ENCODE assay signal across 13 cellular contexts in the genomic region with DNA sequence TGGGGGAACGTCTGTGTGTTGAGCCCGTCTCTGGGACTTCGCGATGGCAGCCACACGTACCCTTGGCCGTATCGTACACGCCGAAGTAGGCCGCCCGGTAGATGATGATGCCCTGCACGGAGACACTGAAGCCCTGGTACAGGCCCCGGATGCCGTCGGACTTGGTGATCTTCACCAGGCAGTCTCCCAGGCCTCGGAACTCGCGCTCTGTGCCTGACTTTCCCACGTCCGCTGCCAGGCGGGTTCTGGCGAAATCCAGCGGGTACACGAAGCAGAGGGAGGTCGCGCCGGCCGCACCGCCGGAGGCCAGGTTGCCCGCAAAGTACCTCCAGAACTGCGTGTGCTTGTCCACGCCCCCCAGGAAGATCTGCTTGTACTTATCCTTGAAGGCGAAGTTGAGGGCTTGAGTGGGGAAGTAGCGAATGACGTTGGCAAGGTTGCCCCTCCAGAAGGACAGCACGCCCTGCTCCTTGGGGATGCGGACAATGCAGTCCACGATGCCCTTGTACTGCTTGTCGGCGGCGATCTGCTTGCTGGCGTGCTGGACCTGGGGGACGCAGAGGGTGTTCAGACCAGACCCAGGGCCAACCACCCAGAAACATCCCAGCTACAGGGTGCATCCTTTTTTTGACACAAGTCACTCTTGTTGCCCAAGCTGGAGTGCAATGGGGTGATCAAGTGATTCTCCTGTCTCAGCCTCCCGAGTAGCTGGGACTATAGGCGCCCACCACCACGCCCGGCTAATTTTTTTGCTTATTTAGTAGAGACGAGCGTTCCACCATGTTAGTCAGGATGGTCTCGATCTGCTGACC. TPM values are rescaled to one million over a fixed set of nuclear protein-coding genes. Genes with fewer than 3 reads are reported as not detected.
DNase-seq lines count a peak whose midpoint lies in the region; ATAC-seq and TF ChIP-seq lines count a peak whose summit lies in the region.
"Had no signal": no experiment of that assay in that cellular context is flagged by ENCODE, and none has a peak within 500 bp of the region (broad histone marks: within the 10 kb centered on the region; RNA-seq: fewer than 3 reads in every experiment).

No MANE protein-coding gene starts in this region.

- intact Hi-C loops in adrenal gland (cut with DNase I), result no loop called here

- H3K4me1 Mint-ChIP-seq in HFFc6 (ENCODE audit: low read depth), result peaks cover 30% of the 10 kb centered on the region
- peaks cover 33 to 36% of the 10 kb centered on the region in 2 donors for H3K4me1 Mint-ChIP-seq in natural killer cell treated with Interleukin-12 subunit alpha and Interleukin-12 subunit beta and Interleukin-15 and Interleukin-18, amount 100 ng/mL, for 72 hours (ENCODE audit: low read depth in 2 of 2)

- no peaks in the 10 kb centered on the region for H3K9me3 ChIP-seq in BLaER1
- H3K9me3 ChIP-seq in adrenal gland (replicated peaks in 1 of 3), result no peaks in the 10 kb centered on the region
- H3K9me3 ChIP-seq: ascending aorta, uterus had no signal

- DNase-seq in HFFc6 (no peak), adrenal gland (peak in 6 of 7 donors; percentile 4 to 58 (median 19)), H4 (ENCODE audit: low spot score) (no peak), epidermal melanocyte (ENCODE audit: insufficient read length, low spot score) (no peak)
- no peak for DNase-seq in natural killer cell treated with Interleukin-12 subunit alpha and Interleukin-12 subunit beta and Interleukin-15 and Interleukin-18, amount 100 ng/mL, for 72 hours (ENCODE audit: low spot score)
- DNase-seq: DMS79; NCI-H446 treated with DMSO at 0.1 percent for 48 hours; stimulated activated CD4-positive, alpha-beta T cell treated with anti-CD3 and anti-CD28 coated beads, Interleukin-4, amount 100 ng/mL, for 4 hours had no signal

- H3K4me2 ChIP-seq in BLaER1, result no peak overlapping the region

- no peaks in the 10 kb centered on the region for H3K9me3 Mint-ChIP-seq in HFFc6
- H3K9me3 Mint-ChIP-seq in natural killer cell treated with Interleukin-12 subunit alpha and Interleukin-12 subunit beta and Interleukin-15 and Interleukin-18, amount 100 ng/mL, for 72 hours, result no peaks in the 10 kb centered on the region

- ATAC-seq in natural killer cell treated with Interleukin-12 subunit alpha and Interleukin-12 subunit beta and Interleukin-15 and Interleukin-18, amount 100 ng/mL, for 72 hours, result no peak
- ATAC-seq in esophagus mucosa (no peak), HG02885 (IDR thresholded peaks at IDR 0.05; ENCODE audit: poor library complexity, unreplicated experiment) (no peak)

- peaks cover 75% of the 10 kb centered on the region for H4K20me1 ChIP-seq in BLaER1

- 0 out of 2 replicates have a peak overlapping the region, but pooled peaks have one; percentile 18 for H3K27ac Mint-ChIP-seq in HFFc6
- H3K27ac Mint-ChIP-seq in natural killer cell treated with Interleukin-12 subunit alpha and Interleukin-12 subunit beta and Interleukin-15 and Interleukin-18, amount 100 ng/mL, for 72 hours, result no peak overlapping the region

- peak overlapping the region; percentile 47; the same call in 1 of the 2 replicates for H3K4me3 Mint-ChIP-seq in HFFc6
- H3K4me3 Mint-ChIP-seq in natural killer cell treated with Interleukin-12 subunit alpha and Interleukin-12 subunit beta and Interleukin-15 and Interleukin-18, amount 100 ng/mL, for 72 hours, result peak overlapping the region; percentile 67

- H3K27me3 Mint-ChIP-seq in HFFc6 (ENCODE audit: insufficient read depth), result peaks cover 6% of the 10 kb centered on the region
- H3K27me3 Mint-ChIP-seq in natural killer cell treated with Interleukin-12 subunit alpha and Interleukin-12 subunit beta and Interleukin-15 and Interleukin-18, amount 100 ng/mL, for 72 hours, result no peaks in the 10 kb centered on the region

- H3K36me3 Mint-ChIP-seq in HFFc6 (ENCODE audit: low read depth), result peaks cover 38% of the 10 kb centered on the region
- H3K36me3 Mint-ChIP-seq in natural killer cell treated with Interleukin-12 subunit alpha and Interleukin-12 subunit beta and Interleukin-15 and Interleukin-18, amount 100 ng/mL, for 72 hours, result peaks cover 20% of the 10 kb centered on the region

- H3K4me3 ChIP-seq in BLaER1 (no peak overlapping the region), adrenal gland (no peak overlapping the region)
- H3K4me3 ChIP-seq: ascending aorta, uterus had no signal

- WGBS in adrenal gland, 4 donors, result 85 to 88% (median 86%) methylated on average over 11 to 51 of the region's 51 CpGs

- no peak for TF ChIP-seq CTCF in HFFc6 (IDR thresholded peaks at IDR 0.05)
- no peak for TF ChIP-seq CTCF in adrenal gland (IDR thresholded peaks at IDR 0.05)

- H3K27ac ChIP-seq in BLaER1, result no peak overlapping the region
- H3K27ac ChIP-seq in adrenal gland, result no peak overlapping the region
- H3K27ac ChIP-seq: ascending aorta, uterus had no signal

- peaks cover 37% of the 10 kb centered on the region for H3K4me1 ChIP-seq in BLaER1
- H3K4me1 ChIP-seq in adrenal gland (replicated peaks in 1 of 2), result peaks cover 14 to 16% of the 10 kb centered on the region in 2 donors

- H3K9ac ChIP-seq in BLaER1, result peak overlapping the region; percentile 99; the same call in 1 of the 2 replicates

- peaks cover 70% of the 10 kb centered on the region for H3K36me3 ChIP-seq in BLaER1
- H3K36me3 ChIP-seq in adrenal gland (replicated peaks in 1 of 2), result peaks cover 0 to 65% of the 10 kb centered on the region in 2 donors
- H3K36me3 ChIP-seq: uterus had no signal

- no peak for TF ChIP-seq POLR2A in adrenal gland (IDR thresholded peaks at IDR 0.05)

- no peaks in the 10 kb centered on the region for H3K27me3 ChIP-seq in BLaER1
- H3K27me3 ChIP-seq in adrenal gland, result no peaks in the 10 kb centered on the region
- H3K27me3 ChIP-seq: ascending aorta, uterus had no signal

RNA-seq across cellular contexts. Expression of a gene that starts 2.5 kb away (rescaled TPM):
- total RNA-seq in HFFc6 (2021; fragmentation: NEBNext Ultra II Directional; extraction: Animal tissue kit (Norgen Biotek cat#: 25700)), result 100 to 1,000 TPM; 295 to 345 (median 320) TPM
- 100 to 1,000 TPM; 217 to 509 (median 412) TPM for total RNA-seq in adrenal gland
- 100 to 1,000 TPM; 191 to 462 (median 276) TPM for polyA plus RNA-seq in adrenal gland
- 100 to 1,000 TPM; 224 to 343 TPM for total RNA-seq in natural killer cell treated with Interleukin-12 subunit alpha and Interleukin-12 subunit beta and Interleukin-15 and Interleukin-18, amount 100 ng/mL, for 72 hours
- 245 and 252 TPM in 2 replicates for total RNA-seq in H4 (2014; rRNA removed; shearing (Covaris generic))
- total RNA-seq in esophagus mucosa, result 294 TPM

RNA-seq across cellular contexts. Expression of a gene that starts 52.8 kb away (rescaled TPM):
- total RNA-seq in HFFc6 (2021; fragmentation: NEBNext Ultra II Directional; extraction: Animal tissue kit (Norgen Biotek cat#: 25700)), result under 1 TPM in 2 of 6 experiments, not detected in 4; 0.09 to 0.13 TPM
- total RNA-seq in adrenal gland, result 1 to 10 TPM; 1.4 to 5.0 (median 2.6) TPM
- 1 to 10 TPM; 3.6 to 7.4 (median 5.6) TPM for polyA plus RNA-seq in adrenal gland
- 10 to 100 TPM; 13.1 to 29.2 TPM for total RNA-seq in natural killer cell treated with Interleukin-12 subunit alpha and Interleukin-12 subunit beta and Interleukin-15 and Interleukin-18, amount 100 ng/mL, for 72 hours
- 0.72 and 1.1 TPM in 2 replicates for total RNA-seq in H4 (2014; rRNA removed; shearing (Covaris generic))
- 1.2 TPM for total RNA-seq in esophagus mucosa

Comparison
In these comparisons a context has a peak if more than half of its experiments do, and no peak if none do; other contexts are left out.
1. DNase-seq: peak in adrenal gland (6 of 7); none in HFFc6 (single experiment), natural killer cell treated with Interleukin-12 subunit alpha and Interleukin-12 subunit beta and Interleukin-15 and Interleukin-18, amount 100 ng/mL, for 72 hours (single experiment), H4 (single experiment) and epidermal melanocyte (single experiment).